10 cellular contexts compared by ENCODE assay signal in the genomic region with DNA sequence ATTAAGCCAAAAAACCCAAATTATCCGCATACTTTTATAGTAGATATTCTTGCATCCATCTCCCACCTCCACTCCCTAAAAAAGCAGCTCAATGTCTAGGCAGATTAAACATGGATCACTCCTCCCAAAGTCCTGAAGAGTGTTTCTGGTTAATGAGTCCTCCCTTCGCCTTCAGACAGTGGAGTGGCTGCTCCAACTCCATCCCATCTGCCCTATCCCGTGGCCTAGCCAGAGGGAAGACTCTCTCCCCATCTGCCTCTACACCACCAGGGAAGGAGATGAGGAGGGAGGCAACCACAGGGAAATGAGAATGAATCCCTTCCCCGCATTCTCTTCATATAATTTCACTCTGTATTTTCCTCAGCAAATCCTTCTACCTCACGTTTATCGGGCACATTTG.
A peak's percentile ranks its signal among the peaks of the same experiment; 100 is the strongest.
DNase-seq lines count a peak whose midpoint lies in the region; ATAC-seq and TF ChIP-seq lines count a peak whose summit lies in the region.
"Had no signal": no experiment of that assay in that cellular context is flagged by ENCODE, and none has a peak within 500 bp of the region (broad histone marks: within the 10 kb centered on the region; RNA-seq: fewer than 3 reads in every experiment).

No MANE protein-coding gene starts in this region.

- H3K27ac Mint-ChIP-seq in CD4-positive, alpha-beta memory T cell = no peak overlapping the region
- no peak overlapping the region for H3K27ac Mint-ChIP-seq in glutamatergic neuron (ENCODE audit: unreplicated experiment)
- H3K27ac Mint-ChIP-seq in activated CD4-positive, alpha-beta T cell treated with anti-CD3 and anti-CD28 coated beads, Interleukin-2, amount 10 ng/mL, durations not matched to agents 24 days and 14 days = no peak overlapping the region

- POLR2A ChIA-PET in CD4-positive, alpha-beta memory T cell (lab: Charles Lee; ENCODE audit: partially characterized antibody) = interaction anchor here (0.7 to 7.0 kb wide), 6 partner anchors 10 to 396 kb away, joined by 3 to 60 read pairs (median 8); a partner anchor contains a TSS

- intact Hi-C loops in CD4-positive, alpha-beta memory T cell (cut with micrococcal nuclease) = loop anchor here (1.0 to 5.0 kb wide), 2 partner anchors 12 to 39 kb away; no protein-coding TSS in a partner anchor
- intact Hi-C loops in sciatic nerve (cut with DNase I) = no loop called here
- intact Hi-C loops in activated CD4-positive, alpha-beta T cell treated with anti-CD3 and anti-CD28 coated beads, Interleukin-2, amount 10 ng/mL, durations not matched to agents 24 days and 14 days (cut with micrococcal nuclease) = loop anchor here (5.0 kb wide), 3 partner anchors 39 to 281 kb away; no protein-coding TSS in a partner anchor

- H3K36me3 ChIP-seq in CD4-positive, alpha-beta memory T cell (ENCODE audit: insufficient read depth, low read length) = peaks cover 2% of the 10 kb centered on the region
- peaks cover 47% of the 10 kb centered on the region for H3K36me3 ChIP-seq in SJSA1

- CTCF ChIA-PET in CD4-positive, alpha-beta memory T cell (lab: Charles Lee; ENCODE audit: partially characterized antibody) = interaction anchor here (1.5 to 8.5 kb wide), 2 partner anchors 9 to 13 kb away, joined by 7 to 88 read pairs; no protein-coding TSS in a partner anchor

- H3K9me3 Mint-ChIP-seq in CD4-positive, alpha-beta memory T cell = no peaks in the 10 kb centered on the region
- H3K9me3 Mint-ChIP-seq in glutamatergic neuron (ENCODE audit: unreplicated experiment) = peaks cover 9% of the 10 kb centered on the region
- H3K9me3 Mint-ChIP-seq in activated CD4-positive, alpha-beta T cell treated with anti-CD3 and anti-CD28 coated beads, Interleukin-2, amount 10 ng/mL, durations not matched to agents 24 days and 14 days = no peaks in the 10 kb centered on the region

- H3K27ac ChIP-seq in CD4-positive, alpha-beta memory T cell (ENCODE audit: low read depth, low read length) = peak overlapping the region; percentile 84
- H3K27ac ChIP-seq in SJSA1 = no peak overlapping the region

- H3K27me3 Mint-ChIP-seq in CD4-positive, alpha-beta memory T cell = no peaks in the 10 kb centered on the region
- peaks cover 7% of the 10 kb centered on the region for H3K27me3 Mint-ChIP-seq in glutamatergic neuron (ENCODE audit: unreplicated experiment)
- no peaks in the 10 kb centered on the region for H3K27me3 Mint-ChIP-seq in activated CD4-positive, alpha-beta T cell treated with anti-CD3 and anti-CD28 coated beads, Interleukin-2, amount 10 ng/mL, durations not matched to agents 24 days and 14 days

- H3K4me1 Mint-ChIP-seq in CD4-positive, alpha-beta memory T cell = peaks cover 29 to 38% (median 33%) of the 10 kb centered on the region in 4 donors
- H3K4me1 Mint-ChIP-seq in glutamatergic neuron (ENCODE audit: low read depth, unreplicated experiment) = peaks cover 15% of the 10 kb centered on the region
- H3K4me1 Mint-ChIP-seq in activated CD4-positive, alpha-beta T cell treated with anti-CD3 and anti-CD28 coated beads, Interleukin-2, amount 10 ng/mL, durations not matched to agents 24 days and 14 days = peaks cover 40% of the 10 kb centered on the region

- no peaks in the 10 kb centered on the region for H3K27me3 ChIP-seq in CD4-positive, alpha-beta memory T cell (ENCODE audit: insufficient read depth, low read length)
- H3K27me3 ChIP-seq in SJSA1 (replicated peaks) = no peaks in the 10 kb centered on the region

- peaks cover 19 to 21% of the 10 kb centered on the region in 2 donors for H3K36me3 Mint-ChIP-seq in CD4-positive, alpha-beta memory T cell
- no peaks in the 10 kb centered on the region for H3K36me3 Mint-ChIP-seq in glutamatergic neuron (ENCODE audit: unreplicated experiment)
- H3K36me3 Mint-ChIP-seq in activated CD4-positive, alpha-beta T cell treated with anti-CD3 and anti-CD28 coated beads, Interleukin-2, amount 10 ng/mL, durations not matched to agents 24 days and 14 days (ENCODE audit: low read depth) = peaks cover 30% of the 10 kb centered on the region

- DNase-seq in CD4-positive, alpha-beta memory T cell = no peak
- DNase-seq in SJSA1 (ENCODE audit: low read depth in 1 of 2, low spot score in 2 of 2) (no peak), glutamatergic neuron (peak; percentile 56), sciatic nerve (ENCODE audit: low spot score) (no peak), NOMO-1 (lab: John Stamatoyannopoulos, UW; ENCODE audit: unreplicated experiment in 2 of 2) (no peak), COLO668 (lab: John Stamatoyannopoulos, UW; ENCODE audit: unreplicated experiment) (no peak)
- DNase-seq in activated CD4-positive, alpha-beta T cell treated with anti-CD3 and anti-CD28 coated beads, Interleukin-2, amount 10 ng/mL, durations not matched to agents 24 days and 14 days = no peak
- DNase-seq: activated T-cell treated with anti-CD3 and anti-CD28 coated beads, Interleukin-2, amount 50 U/mL, for 1 hour; islet precursor cell had no signal

- H3K9me3 ChIP-seq in CD4-positive, alpha-beta memory T cell (ENCODE audit: control insufficient read depth in 1 of 2, low read length in 2 of 2) = no peaks in the 10 kb centered on the region
- H3K9me3 ChIP-seq in SJSA1 (replicated peaks) = no peaks in the 10 kb centered on the region

- H3K4me3 Mint-ChIP-seq in CD4-positive, alpha-beta memory T cell = no peak overlapping the region
- H3K4me3 Mint-ChIP-seq in glutamatergic neuron (ENCODE audit: unreplicated experiment) = no peak overlapping the region
- no peak overlapping the region for H3K4me3 Mint-ChIP-seq in activated CD4-positive, alpha-beta T cell treated with anti-CD3 and anti-CD28 coated beads, Interleukin-2, amount 10 ng/mL, durations not matched to agents 24 days and 14 days

- TF ChIP-seq CTCF in glutamatergic neuron (IDR thresholded peaks at IDR 0.05; ENCODE audit: partially characterized antibody, unreplicated experiment) = no peak

- ATAC-seq in sciatic nerve (peak; percentile 56), HG03460 (IDR thresholded peaks at IDR 0.05; ENCODE audit: unreplicated experiment) (no peak)

- H3K4me1 ChIP-seq in CD4-positive, alpha-beta memory T cell (ENCODE audit: insufficient read depth, low read length) = peaks cover 78% of the 10 kb centered on the region
- H3K4me1 ChIP-seq in SJSA1 (replicated peaks) = peaks cover 36% of the 10 kb centered on the region

- H3K4me3 ChIP-seq in CD4-positive, alpha-beta memory T cell (ENCODE audit: low read length in 2 of 2) = peak overlapping the region; percentile 42 to 89
- peak overlapping the region; percentile 80 for H3K4me3 ChIP-seq in SJSA1
